In genomic region chr22:50308986-50309600, GRCh38 we compare ENCODE assay signal across 9 cellular contexts. TPM values are rescaled to one million over a fixed set of nuclear protein-coding genes. Genes with fewer than 3 reads are reported as not detected.
DNase-seq lines count a peak whose midpoint lies in the region; ATAC-seq, FAIRE-seq and TF ChIP-seq lines count a peak whose summit lies in the region.
"Had no signal": no experiment of that assay in that cellular context is flagged by ENCODE, and none has a peak within 500 bp of the region (broad histone marks: within the 10 kb centered on the region; RNA-seq: fewer than 3 reads in every experiment).

No MANE protein-coding gene starts in this region.

- no peaks in the 10 kb centered on the region for H3K9me1 ChIP-seq in K562 (ENCODE audit: control insufficient read depth, insufficient read depth, low read length)

- no peak for ATAC-seq in activated T-cell treated with anti-CD3 and anti-CD28 coated beads, Interleukin-2, amount 50 U/mL, for 4 hours
- 0 out of 3 replicates have a peak, but pooled peaks have one; percentile 6 for ATAC-seq in K562
- ATAC-seq in HG02885 (IDR thresholded peaks at IDR 0.05; ENCODE audit: poor library complexity, unreplicated experiment), result no peak
- ATAC-seq in GM21717 (IDR thresholded peaks at IDR 0.05; ENCODE audit: unreplicated experiment), result no peak

- no peaks in the 10 kb centered on the region for H4K20me1 ChIP-seq in K562 (replicated peaks; ENCODE audit: control insufficient read depth, insufficient read depth, low read length)

- FAIRE-seq in K562 (lab: Jason Lieb, UNC), result no peak

- no peaks in the 10 kb centered on the region for H3K36me3 Mint-ChIP-seq in activated T-cell treated with anti-CD3 and anti-CD28 coated beads, Interleukin-2, amount 50 U/mL, for 4 hours (ENCODE audit: insufficient read depth)

- H3K27ac ChIP-seq in K562 (ENCODE audit: extremely low read depth, low read depth, low read length) (peak overlapping the region; percentile 57), muscle layer of colon (ENCODE audit: low read depth, low read length) (peak overlapping the region; percentile 54), transverse colon (peak overlapping the region; percentile 80 to 94 (median 84))

- intact Hi-C loops in K562 (cut with micrococcal nuclease), result no loop called here
- intact Hi-C loops in transverse colon (cut with DNase I; ENCODE audit: low total_unique reads), result no loop called here

- H3K36me3 ChIP-seq in K562 (ENCODE audit: control insufficient read depth, insufficient read depth, low read length) (no peaks in the 10 kb centered on the region), muscle layer of colon (ENCODE audit: insufficient read depth, low read length) (no peaks in the 10 kb centered on the region), transverse colon (no peaks in the 10 kb centered on the region)

- H3K4me2 ChIP-seq in K562 (ENCODE audit: insufficient read depth, low read length), result peak overlapping the region; percentile 17

- no TSS peak for BruUV-seq in K562 (replicated peaks; lab: Mats Ljungman, UMichigan)

- TF ChIP-seq RAD21 in K562 (CRISPR knock-in tag; conservative IDR thresholded peaks at IDR 0.05 in 1 of 2, IDR thresholded peaks at IDR 0.05 in 1 of 2), result no peak

- WGBS in K562 (ENCODE audit: insufficient coverage, low coverage, missing lambda C conversion rate), result 93% methylated on average over 2 of the region's 9 CpGs
- 67% methylated on average over 9 of the region's 9 CpGs; no CpG with 5 or more reads in 1 of the 2 donors for WGBS in transverse colon (ENCODE audit: low coverage in 1 of 2), 2 donors

- H3K27me3 ChIP-seq in K562 (ENCODE audit: control insufficient read depth in 2 of 2, insufficient read depth in 2 of 2, low read length in 2 of 2) (no peaks in the 10 kb centered on the region), muscle layer of colon (ENCODE audit: control insufficient read depth in 1 of 2, insufficient read depth in 2 of 2, low read length in 2 of 2) (no peaks in the 10 kb centered on the region), transverse colon (no peaks in the 10 kb centered on the region)

- in situ Hi-C loops in K562 (cut with MboI) (no loop called here), transverse colon (cut with MboI; ENCODE audit: low pct_ligation_motif_present in 1 of 4, low pct_unique_long_range_greater_than_20kb in 1 of 4, low sequenced_read_pairs in 3 of 4) (no loop called here)

- no peaks in the 10 kb centered on the region for H3K9me3 Mint-ChIP-seq in activated T-cell treated with anti-CD3 and anti-CD28 coated beads, Interleukin-2, amount 50 U/mL, for 4 hours

- TF ChIP-seq POLR2A in K562 (conservative IDR thresholded peaks at IDR 0.05) (no peak), transverse colon (IDR thresholded peaks at IDR 0.05) (no peak)

- CTCF ChIA-PET in K562 (lab: Yijun Ruan, JAX; ENCODE audit: low intra/inter-chr PET ratio), result no interaction called here

- H3K27me3 Mint-ChIP-seq in activated T-cell treated with anti-CD3 and anti-CD28 coated beads, Interleukin-2, amount 50 U/mL, for 4 hours (ENCODE audit: low read depth), result peaks cover 11% of the 10 kb centered on the region

- TF ChIP-seq CTCF in K562 (IDR thresholded peaks at IDR 0.05 in 2 of 3, conservative IDR thresholded peaks at IDR 0.05 in 1 of 3; ENCODE audit: insufficient read depth in 2 of 3, low read depth in 1 of 3, low read length in 3 of 3), result no peak
- TF ChIP-seq CTCF in transverse colon (IDR thresholded peaks at IDR 0.05), result no peak

- peak overlapping the region; percentile 27 for H3K4me3 Mint-ChIP-seq in activated T-cell treated with anti-CD3 and anti-CD28 coated beads, Interleukin-2, amount 50 U/mL, for 4 hours

- no peak for DNase-seq in activated T-cell treated with anti-CD3 and anti-CD28 coated beads, Interleukin-2, amount 50 U/mL, for 4 hours
- no peak for DNase-seq in activated T-cell treated with anti-CD3 and anti-CD28 coated beads, Interleukin-2, amount 50 U/mL, for 1 hour
- DNase-seq in K562 (ENCODE audit: extremely low read depth in 1 of 4, low spot score in 3 of 4) (no peak), transverse colon (no peak), KG1 (lab: John Stamatoyannopoulos, UW) (no peak)
- DNase-seq: stimulated activated CD4-positive, alpha-beta T cell treated with anti-CD3 and anti-CD28 coated beads, Interleukin-4, amount 100 ng/mL, for 1 hour had no signal

- H3K9me3 ChIP-seq in K562 (replicated peaks; ENCODE audit: control insufficient read depth, insufficient read depth, low read depth, low read length) (no peaks in the 10 kb centered on the region), muscle layer of colon (ENCODE audit: low read length) (no peaks in the 10 kb centered on the region), transverse colon (no peaks in the 10 kb centered on the region)

- peaks cover 15% of the 10 kb centered on the region for H3K4me1 Mint-ChIP-seq in activated T-cell treated with anti-CD3 and anti-CD28 coated beads, Interleukin-2, amount 50 U/mL, for 4 hours (ENCODE audit: low read depth)

- peaks cover 29% of the 10 kb centered on the region for H3K79me2 ChIP-seq in K562 (ENCODE audit: control insufficient read depth, insufficient read depth, low read length)

- POLR2A ChIA-PET in K562 (lab: Yijun Ruan, JAX), result interaction anchor here (0.5 to 1.3 kb wide), 3 partner anchors 10 to 15 kb away, joined by 3 to 5 read pairs (median 4); no protein-coding TSS in a partner anchor

- H3K9ac ChIP-seq in K562 (ENCODE audit: insufficient read depth in 1 of 2, low read depth in 2 of 2, low read length in 2 of 2) (peak overlapping the region in 1 of 2 experiments; percentile 83; a peak in 2 of 4 replicates), muscle layer of colon (ENCODE audit: low read length) (no peak overlapping the region)

- TF ChIP-seq EP300 in K562 (IDR thresholded peaks at IDR 0.05; ENCODE audit: low read length), result no peak
- TF ChIP-seq EP300 in transverse colon (IDR thresholded peaks at IDR 0.05; ENCODE audit: low read depth), result no peak

- peaks cover 30 to 86% of the 10 kb centered on the region in 2 experiments for H3K4me1 ChIP-seq in K562 (replicated peaks in 1 of 2; ENCODE audit: control insufficient read depth in 2 of 2, insufficient read depth in 2 of 2, low read length in 2 of 2)
- H3K4me1 ChIP-seq in muscle layer of colon (ENCODE audit: insufficient read depth, low read length), result peaks cover 27% of the 10 kb centered on the region
- peaks cover 24 to 50% (median 39%) of the 10 kb centered on the region in 4 donors for H3K4me1 ChIP-seq in transverse colon

- H2AFZ ChIP-seq in K562 (ENCODE audit: low read depth, low read length), result no peak overlapping the region

- H3K4me3 ChIP-seq in K562 (no peak overlapping the region), muscle layer of colon (ENCODE audit: low read depth in 1 of 2, low read length in 2 of 2) (no peak overlapping the region), transverse colon (no peak overlapping the region)

RNA-seq across cellular contexts. Expression of gene PLXNB2, which starts 1.6 kb away (rescaled TPM):
- total RNA-seq in activated T-cell treated with anti-CD3 and anti-CD28 coated beads, Interleukin-2, amount 50 U/mL, for 4 hours, result 1 to 10 TPM; 4.0 to 4.8 (median 4.7) TPM
- 72.8 and 193 TPM in 2 replicates for total RNA-seq in K562 (2011; cell fraction: chromatin; rRNA removed; ENCODE audit: low replicate concordance)
- total RNA-seq in K562 (2011; cell fraction: nucleolus; rRNA removed), result 120 and 131 TPM in 2 replicates
- total RNA-seq in K562 (2011; cell fraction: nucleoplasm; rRNA removed), result 71.3 and 73.4 TPM in 2 replicates
- total RNA-seq in K562 (2014; rRNA removed) (16.9 and 22.7 TPM in 2 replicates), K562 (2014; rRNA removed; fragmentation: Illumina TruSeq; extraction: Trizol) (3.2 and 4.8 TPM in 2 replicates), K562 (2015; rRNA removed; fragmentation: Illumina TruSeq; extraction: Trizol) (9.9 and 11.3 TPM in 2 replicates), K562 (2021) (45.1 and 48.0 TPM in 2 replicates), transverse colon (100 to 1,000 TPM; 305 to 880 (median 460) TPM)
- polyA plus RNA-seq in K562 (2011; rRNA removed) (17.4 and 26.1 TPM in 2 replicates), K562 (2014; fragmentation: Illumina TruSeq; extraction: Trizol) (13.6 and 22.0 TPM in 2 replicates), K562 (2014; fragmentation: Nextera tagmentation; extraction: Ambion mirVana) (under 1 TPM; 0.15 to 0.81 TPM), K562 (2014; rRNA removed) (20.7 and 24.6 TPM in 2 replicates)
- 21.9 and 41.4 TPM in 2 replicates for polyA plus RNA-seq in K562 (2011; cell fraction: cytosol; rRNA removed)
- polyA plus RNA-seq in K562 (2011; cell fraction: nucleus; rRNA removed), result 101 and 150 TPM in 2 replicates
- polyA plus RNA-seq in K562 (2012), result 30.4 and 43.6 TPM in 2 replicates
- 14.1 and 21.8 TPM in 2 replicates for polyA minus RNA-seq in K562 (2011; rRNA and poly(A)+ RNA removed)
- 37.2 and 59.9 TPM in 2 replicates for polyA minus RNA-seq in K562 (2011; cell fraction: cytosol; rRNA and poly(A)+ RNA removed)
- polyA minus RNA-seq in K562 (2011; cell fraction: nucleus; rRNA and poly(A)+ RNA removed), result 30.4 and 32.4 TPM in 2 replicates

RNA-seq across cellular contexts. Expression of gene DENND6B, which starts 17.7 kb away (rescaled TPM):
- 1 to 10 TPM; 1.0 to 1.6 (median 1.3) TPM for total RNA-seq in activated T-cell treated with anti-CD3 and anti-CD28 coated beads, Interleukin-2, amount 50 U/mL, for 4 hours
- 6.5 and 21.7 TPM in 2 replicates for total RNA-seq in K562 (2011; cell fraction: chromatin; rRNA removed; ENCODE audit: low replicate concordance)
- 12.5 and 13.4 TPM in 2 replicates for total RNA-seq in K562 (2011; cell fraction: nucleolus; rRNA removed)
- 8.5 and 9.8 TPM in 2 replicates for total RNA-seq in K562 (2011; cell fraction: nucleoplasm; rRNA removed)
- total RNA-seq in K562 (2014; rRNA removed), result 1.5 and 2.3 TPM in 2 replicates
- total RNA-seq in K562 (2014; rRNA removed; fragmentation: Illumina TruSeq; extraction: Trizol), result 0.26 and 0.29 TPM in 2 replicates
- total RNA-seq in K562 (2015; rRNA removed; fragmentation: Illumina TruSeq; extraction: Trizol), result 0.83 TPM in 2 replicates
- 3.1 and 3.2 TPM in 2 replicates for total RNA-seq in K562 (2021)
- 2.0 and 3.4 TPM in 2 replicates for polyA plus RNA-seq in K562 (2011; rRNA removed)
- polyA plus RNA-seq in K562 (2011; cell fraction: cytosol; rRNA removed), result 2.9 and 5.9 TPM in 2 replicates
- polyA plus RNA-seq in K562 (2011; cell fraction: nucleus; rRNA removed), result 18.3 and 38.3 TPM in 2 replicates
- 2.7 and 5.8 TPM in 2 replicates for polyA plus RNA-seq in K562 (2012)
- polyA plus RNA-seq in K562 (2014; fragmentation: Illumina TruSeq; extraction: Trizol), result 1.7 and 2.0 TPM in 2 replicates
- polyA plus RNA-seq in K562 (2014; fragmentation: Nextera tagmentation; extraction: Ambion mirVana), result under 1 TPM; 0.07 to 0.31 TPM
- 3.1 and 3.7 TPM in 2 replicates for polyA plus RNA-seq in K562 (2014; rRNA removed)
- polyA minus RNA-seq in K562 (2011; rRNA and poly(A)+ RNA removed), result 0.48 and 0.84 TPM in 2 replicates
- polyA minus RNA-seq in K562 (2011; cell fraction: cytosol; rRNA and poly(A)+ RNA removed), result 1.8 and 3.2 TPM in 2 replicates
- polyA minus RNA-seq in K562 (2011; cell fraction: nucleus; rRNA and poly(A)+ RNA removed), result 2.6 and 3.8 TPM in 2 replicates
- 10 to 100 TPM in 2 of 4 donors, 1 to 10 TPM in 2; 3.2 to 22.7 (median 8.3) TPM for total RNA-seq in transverse colon

RNA-seq across cellular contexts. Expression of gene PPP6R2, which starts 34.0 kb away (rescaled TPM):
- 10 to 100 TPM; 41.4 to 52.6 (median 43.3) TPM for total RNA-seq in activated T-cell treated with anti-CD3 and anti-CD28 coated beads, Interleukin-2, amount 50 U/mL, for 4 hours
- total RNA-seq in K562 (2011; cell fraction: chromatin; rRNA removed; ENCODE audit: low replicate concordance), result 97.0 and 226 TPM in 2 replicates
- 102 and 113 TPM in 2 replicates for total RNA-seq in K562 (2011; cell fraction: nucleolus; rRNA removed)
- 69.3 and 79.1 TPM in 2 replicates for total RNA-seq in K562 (2011; cell fraction: nucleoplasm; rRNA removed)
- total RNA-seq in K562 (2014; rRNA removed), result 33.6 and 45.2 TPM in 2 replicates
- total RNA-seq in K562 (2014; rRNA removed; fragmentation: Illumina TruSeq; extraction: Trizol), result 7.7 and 9.2 TPM in 2 replicates
- total RNA-seq in K562 (2015; rRNA removed; fragmentation: Illumina TruSeq; extraction: Trizol), result 21.4 and 22.1 TPM in 2 replicates
- 35.8 and 39.8 TPM in 2 replicates for total RNA-seq in K562 (2021)
- 24.1 and 33.0 TPM in 2 replicates for polyA plus RNA-seq in K562 (2011; rRNA removed)
- polyA plus RNA-seq in K562 (2011; cell fraction: cytosol; rRNA removed), result 30.1 and 36.3 TPM in 2 replicates
- 112 and 152 TPM in 2 replicates for polyA plus RNA-seq in K562 (2011; cell fraction: nucleus; rRNA removed)
- 27.4 and 43.9 TPM in 2 replicates for polyA plus RNA-seq in K562 (2012)
- 17.9 and 28.4 TPM in 2 replicates for polyA plus RNA-seq in K562 (2014; fragmentation: Illumina TruSeq; extraction: Trizol)
- polyA plus RNA-seq in K562 (2014; fragmentation: Nextera tagmentation; extraction: Ambion mirVana), result under 1 TPM; 0.32 to 0.74 TPM
- polyA plus RNA-seq in K562 (2014; rRNA removed), result 37.5 and 39.3 TPM in 2 replicates
- polyA minus RNA-seq in K562 (2011; rRNA and poly(A)+ RNA removed), result 17.5 and 21.0 TPM in 2 replicates
- 15.7 and 22.8 TPM in 2 replicates for polyA minus RNA-seq in K562 (2011; cell fraction: cytosol; rRNA and poly(A)+ RNA removed)
- polyA minus RNA-seq in K562 (2011; cell fraction: nucleus; rRNA and poly(A)+ RNA removed), result 27.3 and 36.0 TPM in 2 replicates
- total RNA-seq in transverse colon, result 100 to 1,000 TPM in 1 of 4 donors, 10 to 100 TPM in 3; 62.1 to 151 (median 77.8) TPM

RNA-seq across cellular contexts. Expression of gene MAPK11, which starts 38.9 kb away (rescaled TPM):
- total RNA-seq in activated T-cell treated with anti-CD3 and anti-CD28 coated beads, Interleukin-2, amount 50 U/mL, for 4 hours, result 10 to 100 TPM in 1 of 3 donors, 1 to 10 TPM in 2; 9.4 to 10.1 (median 9.8) TPM
- 6.0 and 15.3 TPM in 2 replicates for total RNA-seq in K562 (2011; cell fraction: chromatin; rRNA removed; ENCODE audit: low replicate concordance)
- 11.8 and 12.5 TPM in 2 replicates for total RNA-seq in K562 (2011; cell fraction: nucleolus; rRNA removed)
- 6.0 and 6.7 TPM in 2 replicates for total RNA-seq in K562 (2011; cell fraction: nucleoplasm; rRNA removed)
- total RNA-seq in K562 (2014; rRNA removed) (9.6 and 9.8 TPM in 2 replicates), K562 (2014; rRNA removed; fragmentation: Illumina TruSeq; extraction: Trizol) (1.9 and 2.5 TPM in 2 replicates), K562 (2015; rRNA removed; fragmentation: Illumina TruSeq; extraction: Trizol) (5.3 and 5.8 TPM in 2 replicates), K562 (2021) (12.8 and 14.6 TPM in 2 replicates), transverse colon (1 to 10 TPM; 1.6 to 6.4 (median 2.7) TPM)
- polyA plus RNA-seq in K562 (2011; rRNA removed) (5.1 and 7.0 TPM in 2 replicates), K562 (2014; fragmentation: Illumina TruSeq; extraction: Trizol) (5.7 and 7.0 TPM in 2 replicates), K562 (2014; fragmentation: Nextera tagmentation; extraction: Ambion mirVana) (under 1 TPM; 0.06 to 0.10 TPM), K562 (2014; rRNA removed) (10.6 and 11.5 TPM in 2 replicates)
- polyA plus RNA-seq in K562 (2011; cell fraction: cytosol; rRNA removed), result 5.6 and 12.8 TPM in 2 replicates
- polyA plus RNA-seq in K562 (2011; cell fraction: nucleus; rRNA removed), result 39.5 and 60.0 TPM in 2 replicates
- 9.9 and 19.7 TPM in 2 replicates for polyA plus RNA-seq in K562 (2012)
- 1.4 and 3.6 TPM in 2 replicates for polyA minus RNA-seq in K562 (2011; rRNA and poly(A)+ RNA removed)
- 5.2 and 6.5 TPM in 2 replicates for polyA minus RNA-seq in K562 (2011; cell fraction: cytosol; rRNA and poly(A)+ RNA removed)
- 6.1 and 6.3 TPM in 2 replicates for polyA minus RNA-seq in K562 (2011; cell fraction: nucleus; rRNA and poly(A)+ RNA removed)

RNA-seq across cellular contexts. Expression of gene MAPK12, which starts 47.6 kb away (rescaled TPM):
- total RNA-seq in activated T-cell treated with anti-CD3 and anti-CD28 coated beads, Interleukin-2, amount 50 U/mL, for 4 hours, result 1 to 10 TPM; 3.3 to 4.3 (median 3.9) TPM
- total RNA-seq in K562 (2011; cell fraction: chromatin; rRNA removed; ENCODE audit: low replicate concordance), result 112 and 304 TPM in 2 replicates
- 207 and 279 TPM in 2 replicates for total RNA-seq in K562 (2011; cell fraction: nucleolus; rRNA removed)
- 136 and 144 TPM in 2 replicates for total RNA-seq in K562 (2011; cell fraction: nucleoplasm; rRNA removed)
- total RNA-seq in K562 (2014; rRNA removed) (45.2 and 45.5 TPM in 2 replicates), K562 (2014; rRNA removed; fragmentation: Illumina TruSeq; extraction: Trizol) (5.7 and 11.1 TPM in 2 replicates), K562 (2015; rRNA removed; fragmentation: Illumina TruSeq; extraction: Trizol) (32.9 and 33.8 TPM in 2 replicates), K562 (2021) (68.4 and 69.1 TPM in 2 replicates), transverse colon (1 to 10 TPM; 1.1 to 9.4 (median 3.3) TPM)
- polyA plus RNA-seq in K562 (2011; rRNA removed) (30.6 and 45.2 TPM in 2 replicates), K562 (2014; fragmentation: Illumina TruSeq; extraction: Trizol) (32.8 and 35.5 TPM in 2 replicates), K562 (2014; fragmentation: Nextera tagmentation; extraction: Ambion mirVana) (1 to 10 TPM in 1 of 2 experiments, under 1 TPM in 1; 0.79 to 4.0 TPM), K562 (2014; rRNA removed) (69.4 and 71.5 TPM in 2 replicates)
- polyA plus RNA-seq in K562 (2011; cell fraction: cytosol; rRNA removed), result 35.5 and 49.4 TPM in 2 replicates
- polyA plus RNA-seq in K562 (2011; cell fraction: nucleus; rRNA removed), result 285 and 430 TPM in 2 replicates
- 38.8 and 60.9 TPM in 2 replicates for polyA plus RNA-seq in K562 (2012)
- 12.0 and 15.0 TPM in 2 replicates for polyA minus RNA-seq in K562 (2011; rRNA and poly(A)+ RNA removed)
- 18.3 and 22.3 TPM in 2 replicates for polyA minus RNA-seq in K562 (2011; cell fraction: cytosol; rRNA and poly(A)+ RNA removed)
- 61.0 and 65.0 TPM in 2 replicates for polyA minus RNA-seq in K562 (2011; cell fraction: nucleus; rRNA and poly(A)+ RNA removed)
